ENCODE assay signal across 8 cellular contexts in the genomic region with DNA sequence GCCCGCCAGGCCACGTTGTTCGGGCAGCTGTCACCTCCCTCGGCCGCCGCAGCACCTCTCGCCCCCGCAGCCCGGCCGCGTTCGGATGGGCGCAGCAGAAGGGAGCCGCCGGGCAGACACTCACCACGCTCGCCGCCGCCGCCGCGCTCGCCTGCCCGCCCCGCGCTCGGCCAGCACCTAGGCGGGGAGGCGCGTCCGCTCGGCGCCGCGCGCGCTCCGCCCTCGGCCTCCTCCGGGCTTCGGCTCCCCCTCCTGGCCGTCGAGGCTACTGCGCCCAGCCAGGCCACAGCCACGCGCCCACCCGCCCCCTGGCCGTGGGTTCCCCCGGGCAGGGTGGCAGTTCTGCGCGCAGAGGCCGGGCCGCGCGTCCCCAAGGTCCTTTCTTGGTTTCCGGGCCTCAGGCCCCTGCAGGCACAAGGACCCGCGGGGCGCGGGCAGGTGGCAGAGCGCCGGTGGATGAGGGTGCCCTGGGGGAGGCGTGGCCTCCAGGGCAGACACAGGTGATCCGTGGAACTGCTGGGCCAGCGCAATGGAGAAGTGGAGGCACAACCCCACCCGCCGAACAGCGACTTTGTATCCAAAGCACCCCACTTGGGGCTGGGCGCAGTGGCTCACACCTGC. TPM values are rescaled to one million over a fixed set of nuclear protein-coding genes. Genes with fewer than 3 reads are reported as not detected.
DNase-seq lines count a peak whose midpoint lies in the region; ATAC-seq and TF ChIP-seq lines count a peak whose summit lies in the region.

A gene (minus strand): TSS at position 189 of the 621 bp plus-strand sequence. CDS start 3,275 bp downstream, outside the sequence.

- TF ChIP-seq CTCF in RWPE1 (conservative IDR thresholded peaks at IDR 0.05; ENCODE audit: low read depth) (peak; percentile 93), fibroblast of villous mesenchyme (IDR thresholded peaks at IDR 0.05; ENCODE audit: insufficient read depth, low read depth, low read length) (peak; percentile 65), neural cell (IDR thresholded peaks at IDR 0.05; ENCODE audit: poor library complexity, severe bottlenecking) (peak; percentile 95)

- H2AFZ ChIP-seq in neural cell (ENCODE audit: low read depth, low read length) = peak within 1 kb of the TSS; percentile 68

- H3K9me3 ChIP-seq in neural cell (ENCODE audit: low read length) (no peaks in the 10 kb centered on the region), subcutaneous abdominal adipose tissue (ENCODE audit: control insufficient read depth in 5 of 5, low read length in 5 of 5) (no peaks in the 10 kb centered on the region)

- H3K79me2 ChIP-seq in neural cell (replicated peaks; ENCODE audit: insufficient read depth, low read length) = peaks cover 13% of the 10 kb centered on the region

- no peak for TF ChIP-seq EP300 in neural cell (conservative IDR thresholded peaks at IDR 0.05; ENCODE audit: poor library complexity, severe bottlenecking)

- H4K20me1 ChIP-seq in neural cell (ENCODE audit: insufficient read depth) = no peaks in the 10 kb centered on the region

- H3K27ac ChIP-seq in RWPE1 (peak within 1 kb of the TSS; percentile 96), neural cell (ENCODE audit: low read length) (peak within 1 kb of the TSS; percentile 99), subcutaneous abdominal adipose tissue (ENCODE audit: low read depth, low read length) (peak within 1 kb of the TSS; percentile 69)

- ATAC-seq in GM21447 (IDR thresholded peaks at IDR 0.05; ENCODE audit: unreplicated experiment) = peak; percentile 50

- no peaks in the 10 kb centered on the region for H3K9me2 ChIP-seq in neural cell (ENCODE audit: insufficient read depth, low read length)

- peak; percentile 72 for TF ChIP-seq RAD21 in neural cell (conservative IDR thresholded peaks at IDR 0.05)

- DNase-seq in DMS153 (lab: John Stamatoyannopoulos, UW) (peak; percentile 47), HuH-7.5 (ENCODE audit: low spot score) (peak; percentile 97), RWPE1 (ENCODE audit: low spot score) (peak; percentile 84), fibroblast of villous mesenchyme (ENCODE audit: low read depth) (peak; percentile 71)
- DNase-seq in activated effector memory CD4-positive, alpha-beta T cell treated with Interleukin-2 at 50 U/mL for 16 hours = peak; percentile 80

- POLR2A ChIA-PET in RWPE1 (lab: Yijun Ruan, JAX; ENCODE audit: low non-redundant PET) = no interaction called here

- no peaks in the 10 kb centered on the region for H3K27me3 ChIP-seq in neural cell (ENCODE audit: insufficient read depth, low read depth, low read length)
- no peaks in the 10 kb centered on the region for H3K27me3 ChIP-seq in subcutaneous abdominal adipose tissue (ENCODE audit: control insufficient read depth in 5 of 5, insufficient read depth in 4 of 5, low read length in 5 of 5)

- CTCF ChIA-PET in RWPE1 (lab: Yijun Ruan, JAX) = interaction anchor here (0.8 kb wide), 1 partner anchor 18 kb away, joined by 3 read pairs; no protein-coding TSS in a partner anchor

- H3F3A ChIP-seq in neural cell (ENCODE audit: insufficient read depth, low read length, poor library complexity, severe bottlenecking) = no peaks in the 10 kb centered on the region

- H3K36me3 ChIP-seq in neural cell (ENCODE audit: insufficient read depth, low read length) (no peaks in the 10 kb centered on the region), subcutaneous abdominal adipose tissue (ENCODE audit: control insufficient read depth in 5 of 5, insufficient read depth in 5 of 5, low read length in 5 of 5) (peaks cover 0 to 42% (median 23%) of the 10 kb centered on the region in 5 donors)

- peak within 1 kb of the TSS; percentile 74 for H3K4me3 ChIP-seq in fibroblast of villous mesenchyme (ENCODE audit: low read depth, low read length)
- peak within 1 kb of the TSS; percentile 100 for H3K4me3 ChIP-seq in neural cell (ENCODE audit: low read length)
- H3K4me3 ChIP-seq in subcutaneous abdominal adipose tissue (ENCODE audit: low read depth in 1 of 5, low read length in 5 of 5) = peak within 1 kb of the TSS; percentile 56 to 80 (median 71)

- H3K4me1 ChIP-seq in subcutaneous abdominal adipose tissue (ENCODE audit: control insufficient read depth in 5 of 5, insufficient read depth in 5 of 5, low read length in 5 of 5) = peaks cover 1 to 50% (median 35%) of the 10 kb centered on the region in 5 donors

- peak within 1 kb of the TSS; percentile 63 for H3K4me2 ChIP-seq in neural cell (ENCODE audit: low read length)

- H3K9ac ChIP-seq in neural cell (ENCODE audit: low read length) (peak within 1 kb of the TSS; percentile 99), subcutaneous abdominal adipose tissue (ENCODE audit: low read length in 5 of 5) (peak within 1 kb of the TSS; percentile 8 to 78 (median 52))

TF ChIP-seq in neural cell, 6 proteins besides CTCF, POLR2A, EP300 and RAD21:
- TF ChIP-seq, protein P1, sequence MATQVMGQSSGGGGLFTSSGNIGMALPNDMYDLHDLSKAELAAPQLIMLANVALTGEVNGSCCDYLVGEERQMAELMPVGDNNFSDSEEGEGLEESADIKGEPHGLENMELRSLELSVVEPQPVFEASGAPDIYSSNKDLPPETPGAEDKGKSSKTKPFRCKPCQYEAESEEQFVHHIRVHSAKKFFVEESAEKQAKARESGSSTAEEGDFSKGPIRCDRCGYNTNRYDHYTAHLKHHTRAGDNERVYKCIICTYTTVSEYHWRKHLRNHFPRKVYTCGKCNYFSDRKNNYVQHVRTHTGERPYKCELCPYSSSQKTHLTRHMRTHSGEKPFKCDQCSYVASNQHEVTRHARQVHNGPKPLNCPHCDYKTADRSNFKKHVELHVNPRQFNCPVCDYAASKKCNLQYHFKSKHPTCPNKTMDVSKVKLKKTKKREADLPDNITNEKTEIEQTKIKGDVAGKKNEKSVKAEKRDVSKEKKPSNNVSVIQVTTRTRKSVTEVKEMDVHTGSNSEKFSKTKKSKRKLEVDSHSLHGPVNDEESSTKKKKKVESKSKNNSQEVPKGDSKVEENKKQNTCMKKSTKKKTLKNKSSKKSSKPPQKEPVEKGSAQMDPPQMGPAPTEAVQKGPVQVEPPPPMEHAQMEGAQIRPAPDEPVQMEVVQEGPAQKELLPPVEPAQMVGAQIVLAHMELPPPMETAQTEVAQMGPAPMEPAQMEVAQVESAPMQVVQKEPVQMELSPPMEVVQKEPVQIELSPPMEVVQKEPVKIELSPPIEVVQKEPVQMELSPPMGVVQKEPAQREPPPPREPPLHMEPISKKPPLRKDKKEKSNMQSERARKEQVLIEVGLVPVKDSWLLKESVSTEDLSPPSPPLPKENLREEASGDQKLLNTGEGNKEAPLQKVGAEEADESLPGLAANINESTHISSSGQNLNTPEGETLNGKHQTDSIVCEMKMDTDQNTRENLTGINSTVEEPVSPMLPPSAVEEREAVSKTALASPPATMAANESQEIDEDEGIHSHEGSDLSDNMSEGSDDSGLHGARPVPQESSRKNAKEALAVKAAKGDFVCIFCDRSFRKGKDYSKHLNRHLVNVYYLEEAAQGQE (IDR thresholded peaks at IDR 0.05; ENCODE audit: borderline replicate concordance) = no peak
- TF ChIP-seq MXI1 (conservative IDR thresholded peaks at IDR 0.05; ENCODE audit: poor library complexity, severe bottlenecking) = peak; percentile 54
- peak; percentile 79 for TF ChIP-seq SMC3 (conservative IDR thresholded peaks at IDR 0.05; ENCODE audit: poor library complexity)
- peak; percentile 74 for TF ChIP-seq POLR2AphosphoS5 (IDR thresholded peaks at IDR 0.05)
- TF ChIP-seq TAF1 (IDR thresholded peaks at IDR 0.05; ENCODE audit: low read depth) = no peak
- no peak for TF ChIP-seq EZH2 (IDR thresholded peaks at IDR 0.05; ENCODE audit: borderline replicate concordance, insufficient read depth, low read length, poor library complexity, severe bottlenecking)

RNA-seq across cellular contexts. Expression of the gene that starts here (rescaled TPM):
- 12.6 and 16.8 TPM in 2 replicates for total RNA-seq in fibroblast of villous mesenchyme
- polyA plus RNA-seq in neural cell = 40.9 and 66.4 TPM in 2 replicates
- polyA minus RNA-seq in neural cell = 32.5 and 34.8 TPM in 2 replicates

Comparison
In these comparisons a context has a peak if more than half of its experiments do, and no peak if none do; other contexts are left out.
1. Peak in every context shown above with its lines: DNase-seq, ATAC-seq, H3K4me3 ChIP-seq and H3K27ac ChIP-seq.
2. DNase-seq: peak in every context shown above with its lines; median percentile 97 in HuH-7.5; 84 in RWPE1; 80 in activated effector memory CD4-positive, alpha-beta T cell treated with Interleukin-2 at 50 U/mL for 16 hours; 71 in fibroblast of villous mesenchyme; 47 in DMS153.